12 cellular contexts compared by ENCODE assay signal in the genomic region with DNA sequence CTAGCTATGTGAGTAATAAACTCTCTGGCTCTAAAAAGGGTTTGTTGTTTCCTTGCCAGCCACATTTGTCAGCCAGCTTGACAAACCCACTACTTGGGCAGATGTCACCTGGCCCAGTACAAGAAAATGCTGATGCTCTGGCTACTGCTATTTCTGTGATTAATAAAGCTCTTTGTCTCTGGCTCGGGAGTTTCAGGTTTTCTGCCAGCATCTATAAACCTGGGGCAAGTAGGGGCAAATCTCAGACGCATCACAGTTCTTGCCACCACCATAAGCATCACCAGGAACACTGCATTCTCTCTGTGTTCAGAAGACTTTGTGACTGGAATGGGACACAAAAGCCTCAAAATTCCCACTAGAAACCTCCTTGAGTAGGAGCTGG. TPM values are rescaled to one million over a fixed set of nuclear protein-coding genes. Genes with fewer than 3 reads are reported as not detected.
"Had no signal": no experiment of that assay in that cellular context is flagged by ENCODE, and none has a peak within 500 bp of the region (broad histone marks: within the 10 kb centered on the region; RNA-seq: fewer than 3 reads in every experiment).

No MANE protein-coding gene starts in this region.

- DNase-seq: uterus had no signal

- H3K4me1 ChIP-seq: parathyroid adenoma, tibial artery, uterus had no signal

- H3K27me3 ChIP-seq: neutrophil, tibial artery, uterus had no signal

- H3K79me2 ChIP-seq: parathyroid adenoma had no signal

- H3K9ac ChIP-seq: parathyroid adenoma had no signal

- H3K9me3 ChIP-seq: neutrophil, tibial artery, uterus had no signal

- H2AFZ ChIP-seq: parathyroid adenoma had no signal

- H3K36me3 ChIP-seq: cardiac muscle cell, neutrophil, tibial artery, uterus had no signal

- H3K4me3 ChIP-seq: cardiac muscle cell, tibial artery, uterus had no signal

- H3K27ac ChIP-seq: cardiac muscle cell, neutrophil, parathyroid adenoma, tibial artery, uterus had no signal

RNA-seq across cellular contexts. Expression of a gene that starts 2.5 kb away (rescaled TPM):
- total RNA-seq: activated CD4-positive, alpha-beta T cell treated with anti-CD3 and anti-CD28 coated beads for 36 hours; activated naive CD8-positive, alpha-beta T cell treated with anti-CD3 and anti-CD28 coated beads for 36 hours; cardiac muscle cell; chondrocyte; dermis blood vessel endothelial cell; natural killer cell treated with Interleukin-12 subunit alpha and Interleukin-12 subunit beta and Interleukin-15 and Interleukin-18, amount 100 ng/mL, for 72 hours; subcutaneous adipose tissue; T-helper 17 cell; uterus had no signal
